Comparison of ENCODE assay signal across 8 cellular contexts in genomic region chr9:692636-693459, GRCh38.
DNase-seq lines count a peak whose midpoint lies in the region; ATAC-seq, FAIRE-seq and TF ChIP-seq lines count a peak whose summit lies in the region.

No MANE protein-coding gene starts in this region.

- H3K14ac ChIP-seq in H1 (ENCODE audit: insufficient read length) = no peak overlapping the region

- H4K91ac ChIP-seq in H1 (replicated peaks; ENCODE audit: insufficient read length, low read length) = no peak overlapping the region

- no peak overlapping the region for H2AK5ac ChIP-seq in H1 (ENCODE audit: low read depth, low read length)

- DNase-seq in OCI-LY7 (ENCODE audit: low spot score) = peak; percentile 21
- no peak for DNase-seq in H1 (ENCODE audit: low read depth in 1 of 2, low spot score in 2 of 2)
- DNase-seq in urothelium cell line (ENCODE audit: low spot score) = no peak
- no peak for DNase-seq in stimulated activated naive CD8-positive, alpha-beta T cell treated with anti-CD3 and anti-CD28 coated beads, Interleukin-15, Interleukin-2, amounts not matched to agents 100 U/mL and 50 U/mL, for 24 hours

- H3K23ac ChIP-seq in H1 (ENCODE audit: insufficient read length) = no peak overlapping the region

- no peaks in the 10 kb centered on the region; the same call in 1 of the 2 replicates for H3K79me1 ChIP-seq in H1 (ENCODE audit: low read depth, low read length)

- intact Hi-C loops in OCI-LY7 (cut with micrococcal nuclease; ENCODE audit: unreplicated experiment) = no loop called here

- BruUV-seq in OCI-LY7 (replicated peaks; lab: Mats Ljungman, UMichigan) = no TSS peak

- no peak overlapping the region for H4K8ac ChIP-seq in H1 (ENCODE audit: extremely low read depth, insufficient read depth, low read length)

- FAIRE-seq in H1 (lab: Jason Lieb, UNC) (no peak), urothelium cell line (lab: Jason Lieb, UNC) (no peak)

- no peak overlapping the region for H3K18ac ChIP-seq in H1 (ENCODE audit: extremely low read depth, low read length)

- ATAC-seq in GM18868 (IDR thresholded peaks at IDR 0.05; ENCODE audit: unreplicated experiment) = no peak
- ATAC-seq in GM21526 (IDR thresholded peaks at IDR 0.05; ENCODE audit: low FRiP score, unreplicated experiment) = no peak
- no peak for ATAC-seq in stimulated activated naive CD8-positive, alpha-beta T cell treated with anti-CD3 and anti-CD28 coated beads, Interleukin-15, Interleukin-2, amounts not matched to agents 100 U/mL and 50 U/mL, for 24 hours

- no peak overlapping the region for H2BK12ac ChIP-seq in H1 (ENCODE audit: low read depth, low read length)

- H3K36me3 ChIP-seq in OCI-LY7 (ENCODE audit: insufficient read depth, low read length) = peaks cover 14% of the 10 kb centered on the region
- no peaks in the 10 kb centered on the region for H3K36me3 ChIP-seq in H1 (ENCODE audit: control insufficient read depth in 2 of 4, insufficient read depth in 4 of 4, low read length in 3 of 4)
- no peaks in the 10 kb centered on the region for H3K36me3 ChIP-seq in mesodermal cell (ENCODE audit: control insufficient read depth, insufficient read depth, low read length)
- H3K36me3 ChIP-seq in thymus (ENCODE audit: control insufficient read depth, insufficient read depth) = no peaks in the 10 kb centered on the region

- H3K27ac ChIP-seq in OCI-LY7 (ENCODE audit: low read depth, low read length, poor library complexity, severe bottlenecking) (no peak overlapping the region), H1 (ENCODE audit: low read depth, low read length) (0 out of 2 replicates have a peak overlapping the region, but pooled peaks have one; percentile 49), mesodermal cell (ENCODE audit: low read depth, low read length, severe bottlenecking) (peak overlapping the region; percentile 96), thymus (ENCODE audit: low read depth) (peak overlapping the region; percentile 43)

- no peaks in the 10 kb centered on the region for H4K20me1 ChIP-seq in OCI-LY7 (ENCODE audit: insufficient read depth, low read length)
- H4K20me1 ChIP-seq in H1 (replicated peaks in 1 of 2; ENCODE audit: control insufficient read depth in 1 of 2, insufficient read depth in 2 of 2, low read length in 2 of 2) = no peaks in the 10 kb centered on the region

- no peak overlapping the region for H2BK20ac ChIP-seq in H1 (ENCODE audit: low read length)

- H2AFZ ChIP-seq in OCI-LY7 (ENCODE audit: low read length) = no peak overlapping the region
- H2AFZ ChIP-seq in H1 (ENCODE audit: low read length) = no peak overlapping the region

- no peaks in the 10 kb centered on the region for H3K9me3 ChIP-seq in OCI-LY7 (ENCODE audit: low read length)
- no peaks in the 10 kb centered on the region for H3K9me3 ChIP-seq in H1 (ENCODE audit: insufficient read depth in 2 of 2, low read depth in 1 of 2, low read length in 1 of 2)
- no peaks in the 10 kb centered on the region for H3K9me3 ChIP-seq in mesodermal cell (ENCODE audit: control insufficient read depth, low read length)
- H3K9me3 ChIP-seq in thymus (ENCODE audit: control insufficient read depth) = no peaks in the 10 kb centered on the region

- H2BK15ac ChIP-seq in H1 (ENCODE audit: low read length) = no peak overlapping the region

- H3K4me3 ChIP-seq in OCI-LY7 (ENCODE audit: low read depth, low read length, poor library complexity, severe bottlenecking) = no peak overlapping the region
- H3K4me3 ChIP-seq in H1 (ENCODE audit: extremely low read depth in 1 of 4, insufficient read depth in 2 of 4, low read depth in 3 of 4, low read length in 4 of 4) = no peak overlapping the region
- no peak overlapping the region for H3K4me3 ChIP-seq in mesodermal cell (ENCODE audit: extremely low read depth, insufficient read depth, low read length, poor library complexity, severe bottlenecking)
- no peak overlapping the region for H3K4me3 ChIP-seq in thymus (ENCODE audit: low read length)

- no peak overlapping the region for H3K4ac ChIP-seq in H1 (replicated peaks; ENCODE audit: insufficient read length, low read depth, low read length)

- H2BK5ac ChIP-seq in H1 (ENCODE audit: low read depth, low read length) = no peak overlapping the region

- no peak overlapping the region; a peak in 1 of 7 replicates for H3K9ac ChIP-seq in H1 (replicated peaks in 1 of 4; ENCODE audit: extremely low read depth in 1 of 4, low read depth in 3 of 4, low read length in 3 of 4)

- no peak for TF ChIP-seq POLR2A in H1 (IDR thresholded peaks at IDR 0.05; ENCODE audit: control extremely low read depth in 1 of 2, low read depth in 2 of 2, low read length in 2 of 2)

- no peak overlapping the region for H3K56ac ChIP-seq in H1 (replicated peaks; ENCODE audit: insufficient read length, low read depth, low read length)

- no peak overlapping the region for H2BK120ac ChIP-seq in H1 (replicated peaks; ENCODE audit: low read depth, low read length)

- H4K5ac ChIP-seq in H1 (ENCODE audit: insufficient read length, low read depth, low read length) = no peak overlapping the region

- H3K27me3 ChIP-seq in H1 (replicated peaks in 1 of 4; ENCODE audit: control insufficient read depth in 3 of 4, extremely low read depth in 1 of 4, insufficient read depth in 3 of 4, low read length in 3 of 4) = no peaks in the 10 kb centered on the region
- H3K27me3 ChIP-seq in thymus (ENCODE audit: control insufficient read depth, insufficient read depth) = no peaks in the 10 kb centered on the region

- 86% methylated on average over 6 of the region's 6 CpGs; no CpG with 5 or more reads in 1 of the 2 experiments for WGBS in H1 (ENCODE audit: extremely low coverage in 1 of 2, insufficient coverage in 1 of 2, insufficient read length in 1 of 2, insufficient replicate concordance in 2 of 2, low coverage in 1 of 2, low lambda C conversion rate in 2 of 2, missing lambda C conversion rate in 1 of 2), 2 experiments
- 100% methylated on average over 1 of the region's 6 CpGs for WGBS in mesodermal cell (ENCODE audit: insufficient coverage in 2 of 2), 2 experiments
- 80% methylated on average over 6 of the region's 6 CpGs for WGBS in thymus

- no peaks in the 10 kb centered on the region for H3K9me2 ChIP-seq in OCI-LY7 (ENCODE audit: insufficient read depth, low read length)

- H3K79me2 ChIP-seq in OCI-LY7 (ENCODE audit: insufficient read depth, low read depth, low read length) (no peaks in the 10 kb centered on the region), H1 (ENCODE audit: control insufficient read depth in 1 of 2, insufficient read depth in 2 of 2, low read length in 2 of 2) (no peaks in the 10 kb centered on the region)

- TF ChIP-seq CTCF in OCI-LY7 (conservative IDR thresholded peaks at IDR 0.05; ENCODE audit: low read length) = no peak
- no peak for TF ChIP-seq CTCF in H1 (IDR thresholded peaks at IDR 0.05; ENCODE audit: control extremely low read depth in 1 of 3, insufficient read depth in 1 of 3, low read depth in 1 of 3, low read length in 3 of 3)

- POLR2A ChIA-PET in OCI-LY7 (lab: Charles Lee) (interaction anchor here (0.7 to 2.0 kb wide), 6 partner anchors 11 to 466 kb away, joined by 3 to 10 read pairs (median 6); no protein-coding TSS in a partner anchor), H1 (lab: Charles Lee; ENCODE audit: partially characterized antibody) (no interaction called here)

- no peaks in the 10 kb centered on the region for H3K23me2 ChIP-seq in H1 (ENCODE audit: low read depth, low read length)

- H3K4me1 ChIP-seq in OCI-LY7 (ENCODE audit: insufficient read depth, low read length, poor library complexity, severe bottlenecking) (peaks cover 24% of the 10 kb centered on the region), H1 (replicated peaks in 1 of 4; ENCODE audit: control insufficient read depth in 3 of 4, insufficient read depth in 4 of 4, low read length in 3 of 4) (peaks cover 4 to 18% (median 9%) of the 10 kb centered on the region in 4 experiments; a peak in 5 of 7 replicates), mesodermal cell (ENCODE audit: control insufficient read depth, insufficient read depth, low read length, poor library complexity, severe bottlenecking) (peaks cover 50% of the 10 kb centered on the region), thymus (ENCODE audit: control insufficient read depth, insufficient read depth, low read length) (peaks cover 6% of the 10 kb centered on the region)

- TF ChIP-seq EP300 in H1 (IDR thresholded peaks at IDR 0.05; ENCODE audit: borderline replicate concordance in 1 of 2, low read depth in 2 of 2, low read length in 2 of 2) = no peak

- H3K4me2 ChIP-seq in OCI-LY7 (ENCODE audit: low read length) (0 out of 2 replicates have a peak overlapping the region, but pooled peaks have one; percentile 27), H1 (ENCODE audit: insufficient read depth in 1 of 2, low read depth in 2 of 2, low read length in 2 of 2) (no peak overlapping the region)

- CTCF ChIA-PET in OCI-LY7 (lab: Charles Lee; ENCODE audit: unreplicated experiment) (interaction anchor here (1.3 kb wide), 1 partner anchor 42 kb away, joined by 3 read pairs; no protein-coding TSS in a partner anchor), H1 (lab: Charles Lee; ENCODE audit: partially characterized antibody) (interaction anchor here (0.6 to 2.7 kb wide), 9 partner anchors 9 to 282 kb away, joined by 3 to 9 read pairs (median 3); no protein-coding TSS in a partner anchor)

- no peak for TF ChIP-seq RAD21 in H1 (IDR thresholded peaks at IDR 0.05 in 1 of 2, conservative IDR thresholded peaks at IDR 0.05 in 1 of 2; ENCODE audit: low read depth in 2 of 2, low read length in 2 of 2)

TF ChIP-seq in H1, 55 proteins besides CTCF, POLR2A, EP300 and RAD21:
- TF ChIP-seq TCF12 (IDR thresholded peaks at IDR 0.05; ENCODE audit: low read depth, low read length) (no peak), GTF2F1 (IDR thresholded peaks at IDR 0.05; ENCODE audit: borderline replicate concordance, low read depth, low read length) (no peak), TBP (IDR thresholded peaks at IDR 0.05; ENCODE audit: low read depth, low read length) (no peak), CREB1 (IDR thresholded peaks at IDR 0.05) (no peak), BACH1 (IDR thresholded peaks at IDR 0.05; ENCODE audit: low read length) (no peak), TAF1 (IDR thresholded peaks at IDR 0.05; ENCODE audit: low read depth, low read length) (no peak), RFX5 (IDR thresholded peaks at IDR 0.05; ENCODE audit: borderline replicate concordance, low read depth, low read length) (no peak), POLR2AphosphoS5 (IDR thresholded peaks at IDR 0.05; ENCODE audit: low read depth, low read length) (no peak), JUN (IDR thresholded peaks at IDR 0.05; ENCODE audit: low read depth, low read length) (no peak), SAP30 (IDR thresholded peaks at IDR 0.05; ENCODE audit: insufficient read depth, insufficient replicate concordance, low read length) (no peak), CHD2 (IDR thresholded peaks at IDR 0.05; ENCODE audit: low read length) (no peak)
